Comparison of ENCODE assay signal across 1 cellular context in genomic region chr19:18928018-18928805, GRCh38.
TF ChIP-seq lines count a peak whose summit lies in the region.

No MANE protein-coding gene starts in this region.

TF ChIP-seq in GM12878, 131 proteins besides CTCF, POLR2A, EP300 and RAD21 (continued from another document):
- no peak for TF ChIP-seq REST (IDR thresholded peaks at IDR 0.05; ENCODE audit: low read depth, low read length)
